ENCODE assay signal across 9 cellular contexts in genomic region chr11:102733232-102733875, GRCh38. TPM values are rescaled to one million over a fixed set of nuclear protein-coding genes. Genes with fewer than 3 reads are reported as not detected.
A peak's percentile ranks its signal among the peaks of the same experiment; 100 is the strongest.
DNase-seq lines count a peak whose midpoint lies in the region; ATAC-seq, FAIRE-seq and TF ChIP-seq lines count a peak whose summit lies in the region.
"Had no signal": no experiment of that assay in that cellular context is flagged by ENCODE, and none has a peak within 500 bp of the region (broad histone marks: within the 10 kb centered on the region; RNA-seq: fewer than 3 reads in every experiment).

No MANE protein-coding gene starts in this region.

- POLR2A ChIA-PET in HCT116 (lab: Charles Lee), result no interaction called here
- POLR2A ChIA-PET in H1 (lab: Charles Lee; ENCODE audit: partially characterized antibody), result interaction anchor here (0.7 kb wide), 1 partner anchor 75 kb away, joined by 3 read pairs; no protein-coding TSS in a partner anchor

- no peak overlapping the region for H3K56ac ChIP-seq in H1 (replicated peaks; ENCODE audit: insufficient read length, low read depth, low read length)

- peaks cover 8% of the 10 kb centered on the region; the same call in 1 of the 2 replicates for H3K23me2 ChIP-seq in H1 (ENCODE audit: low read depth, low read length)

- H3K79me2 ChIP-seq in HCT116 (ENCODE audit: insufficient read depth, low read length) (no peaks in the 10 kb centered on the region), SU-DHL-6 (ENCODE audit: insufficient read depth, low read length) (no peaks in the 10 kb centered on the region), H1 (ENCODE audit: control insufficient read depth in 1 of 2, insufficient read depth in 2 of 2, low read length in 2 of 2) (no peaks in the 10 kb centered on the region)

- no peak overlapping the region for H3K23ac ChIP-seq in H1 (ENCODE audit: insufficient read length)
- H3K23ac ChIP-seq in neuronal stem cell (ENCODE audit: low read depth, low read length, poor library complexity), result no peak overlapping the region

- DNase-seq in 8988T, result peak; percentile 22
- DNase-seq in GM06990 (ENCODE audit: extremely low read depth, insufficient read length), result peak; percentile 4
- DNase-seq in HCT116 (ENCODE audit: low read depth, low spot score), result peak; percentile 57
- peak; percentile 65 for DNase-seq in LoVo (ENCODE audit: low spot score)
- peak; percentile 57 to 88 for DNase-seq in H1 (ENCODE audit: low read depth in 1 of 2, low spot score in 2 of 2)
- DNase-seq in neuronal stem cell (ENCODE audit: low spot score), result peak; percentile 59
- no peak for DNase-seq in central memory CD4-positive, alpha-beta T cell

- H3K36me3 ChIP-seq in GM06990 (ENCODE audit: control insufficient read depth, insufficient read depth, low read length) (no peaks in the 10 kb centered on the region), HCT116 (ENCODE audit: control insufficient read depth in 1 of 2, insufficient read depth in 2 of 2, low read length in 2 of 2) (no peaks in the 10 kb centered on the region), SU-DHL-6 (ENCODE audit: low read length) (no peaks in the 10 kb centered on the region), H1 (ENCODE audit: control insufficient read depth in 2 of 4, insufficient read depth in 4 of 4, low read length in 3 of 4) (no peaks in the 10 kb centered on the region), neuronal stem cell (replicated peaks in 1 of 2; ENCODE audit: control insufficient read depth in 2 of 2, insufficient read depth in 2 of 2, low read length in 2 of 2) (peaks cover 0 to 2% of the 10 kb centered on the region in 2 donors)

- ATAC-seq in HCT116, result peak; percentile 99

- TF ChIP-seq POLR2A in HCT116 (IDR thresholded peaks at IDR 0.05; ENCODE audit: borderline replicate concordance, extremely low read depth, insufficient read depth, insufficient read length) (no peak), H1 (IDR thresholded peaks at IDR 0.05; ENCODE audit: control extremely low read depth in 1 of 2, low read depth in 2 of 2, low read length in 2 of 2) (no peak)

- H3K27ac ChIP-seq in HCT116 (ENCODE audit: low read depth, low read length) (no peak overlapping the region), SU-DHL-6 (ENCODE audit: low read depth, low read length) (no peak overlapping the region), H1 (ENCODE audit: low read depth, low read length) (no peak overlapping the region), neuronal stem cell (replicated peaks; ENCODE audit: low read length) (no peak overlapping the region)

- BruUV-seq in HCT116 (replicated peaks; lab: Mats Ljungman, UMichigan), result no TSS peak

- no peak overlapping the region for H2BK120ac ChIP-seq in H1 (replicated peaks; ENCODE audit: low read depth, low read length)
- H2BK120ac ChIP-seq in neuronal stem cell (ENCODE audit: low read depth, low read length), result no peak overlapping the region

- H2BK15ac ChIP-seq in H1 (ENCODE audit: low read length) (no peak overlapping the region), neuronal stem cell (ENCODE audit: low read length) (no peak overlapping the region)

- no peak overlapping the region for H3K4ac ChIP-seq in H1 (replicated peaks; ENCODE audit: insufficient read length, low read depth, low read length)
- no peak overlapping the region for H3K4ac ChIP-seq in neuronal stem cell (ENCODE audit: low read length)

- TF ChIP-seq CTCF in GM06990 (IDR thresholded peaks at IDR 0.05; ENCODE audit: insufficient read depth, low read length, poor library complexity, severe bottlenecking) (peak; percentile 84), HCT116 (IDR thresholded peaks at IDR 0.05 in 2 of 3, conservative IDR thresholded peaks at IDR 0.05 in 1 of 3; ENCODE audit: borderline replicate concordance in 1 of 3, insufficient read depth in 1 of 3, low read depth in 2 of 3, low read length in 2 of 3) (peak; percentile 86 to 95 (median 89)), SU-DHL-6 (IDR thresholded peaks at IDR 0.05; ENCODE audit: insufficient read depth, low read length, poor library complexity, severe bottlenecking) (peak; percentile 92), H1 (IDR thresholded peaks at IDR 0.05; ENCODE audit: control extremely low read depth in 1 of 3, insufficient read depth in 1 of 3, low read depth in 1 of 3, low read length in 3 of 3) (peak; percentile 85 to 95 (median 88))

- H2BK5ac ChIP-seq in H1 (ENCODE audit: low read depth, low read length), result no peak overlapping the region
- no peak overlapping the region for H2BK5ac ChIP-seq in neuronal stem cell (ENCODE audit: low read length)

- no peak overlapping the region for H3K4me3 ChIP-seq in GM06990 (replicated peaks; ENCODE audit: low read depth, low read length)
- no peak overlapping the region for H3K4me3 ChIP-seq in HCT116 (replicated peaks in 1 of 2; ENCODE audit: low read depth in 1 of 2, low read length in 2 of 2)
- H3K4me3 ChIP-seq in SU-DHL-6 (ENCODE audit: insufficient read depth, low read length, poor library complexity, severe bottlenecking), result no peak overlapping the region
- no peak overlapping the region for H3K4me3 ChIP-seq in H1 (ENCODE audit: extremely low read depth in 1 of 4, insufficient read depth in 2 of 4, low read depth in 3 of 4, low read length in 4 of 4)
- H3K4me3 ChIP-seq in neuronal stem cell (ENCODE audit: low read length in 2 of 2), result no peak overlapping the region

- H4K20me1 ChIP-seq in HCT116 (ENCODE audit: insufficient read depth), result no peaks in the 10 kb centered on the region
- H4K20me1 ChIP-seq in SU-DHL-6 (ENCODE audit: low read depth, low read length), result no peaks in the 10 kb centered on the region
- no peaks in the 10 kb centered on the region for H4K20me1 ChIP-seq in H1 (replicated peaks in 1 of 2; ENCODE audit: control insufficient read depth in 1 of 2, insufficient read depth in 2 of 2, low read length in 2 of 2)

- H3K14ac ChIP-seq in H1 (ENCODE audit: insufficient read length) (no peak overlapping the region), neuronal stem cell (ENCODE audit: low read length) (no peak overlapping the region)

- H2AK5ac ChIP-seq in H1 (ENCODE audit: low read depth, low read length) (no peak overlapping the region), neuronal stem cell (ENCODE audit: low read depth, low read length) (no peak overlapping the region)

- no peak for TF ChIP-seq EP300 in H1 (IDR thresholded peaks at IDR 0.05; ENCODE audit: borderline replicate concordance in 1 of 2, low read depth in 2 of 2, low read length in 2 of 2)

- TF ChIP-seq RAD21 in HCT116 (IDR thresholded peaks at IDR 0.05; ENCODE audit: low read depth) (peak; percentile 95), H1 (IDR thresholded peaks at IDR 0.05 in 1 of 2, conservative IDR thresholded peaks at IDR 0.05 in 1 of 2; ENCODE audit: low read depth in 2 of 2, low read length in 2 of 2) (peak; percentile 94 to 95)

- H2BK12ac ChIP-seq in H1 (ENCODE audit: low read depth, low read length), result no peak overlapping the region
- no peak overlapping the region for H2BK12ac ChIP-seq in neuronal stem cell (ENCODE audit: low read length)

- FAIRE-seq in H1 (lab: Jason Lieb, UNC), result peak; percentile 78
- FAIRE-seq: islet of Langerhans had no signal

- H3K9me2 ChIP-seq in HCT116 (ENCODE audit: insufficient read depth) (no peaks in the 10 kb centered on the region), SU-DHL-6 (replicated peaks; ENCODE audit: insufficient read depth, low read length) (no peaks in the 10 kb centered on the region)

- RAD21 ChIA-PET in HCT116 (lab: Charles Lee; ENCODE audit: low non-redundant PET in 1 of 2, low total read pairs in 2 of 2, uncharacterized antibody in 2 of 2, unreplicated experiment in 2 of 2), result no interaction called here

- 49% methylated on average over 8 of the region's 8 CpGs; no CpG with 5 or more reads in 1 of the 2 experiments for WGBS in H1 (ENCODE audit: extremely low coverage in 1 of 2, insufficient coverage in 1 of 2, insufficient read length in 1 of 2, insufficient replicate concordance in 2 of 2, low coverage in 1 of 2, low lambda C conversion rate in 2 of 2, missing lambda C conversion rate in 1 of 2), 2 experiments
- no CpG with 5 or more reads among the region's 8 CpGs for WGBS in neuronal stem cell (ENCODE audit: extremely low coverage in 2 of 2, insufficient read length in 2 of 2, insufficient replicate concordance in 1 of 2), 2 donors

- no peaks in the 10 kb centered on the region for H3F3A ChIP-seq in SU-DHL-6 (ENCODE audit: insufficient read depth)

- no peak overlapping the region for H4K5ac ChIP-seq in H1 (ENCODE audit: insufficient read length, low read depth, low read length)

- H3K4me1 ChIP-seq in HCT116 (ENCODE audit: control insufficient read depth in 1 of 2, insufficient read depth in 2 of 2, low read length in 2 of 2), result no peaks in the 10 kb centered on the region
- H3K4me1 ChIP-seq in H1 (replicated peaks in 1 of 4; ENCODE audit: control insufficient read depth in 3 of 4, insufficient read depth in 4 of 4, low read length in 3 of 4), result no peaks in the 10 kb centered on the region
- peaks cover 0 to 1% of the 10 kb centered on the region in 2 donors for H3K4me1 ChIP-seq in neuronal stem cell (ENCODE audit: control insufficient read depth in 2 of 2, insufficient read depth in 1 of 2, low read depth in 1 of 2, low read length in 2 of 2)

- no peak overlapping the region for H3K18ac ChIP-seq in H1 (ENCODE audit: extremely low read depth, low read length)
- H3K18ac ChIP-seq in neuronal stem cell (ENCODE audit: low read length), result no peak overlapping the region

- CTCF ChIA-PET in HCT116 (lab: Charles Lee), result interaction anchor here (0.6 to 2.7 kb wide), 7 partner anchors 19 to 343 kb away, joined by 3 to 18 read pairs (median 4); no protein-coding TSS in a partner anchor
- CTCF ChIA-PET in H1 (lab: Charles Lee; ENCODE audit: partially characterized antibody), result interaction anchor here (0.6 to 4.9 kb wide), 37 partner anchors 13 to 392 kb away, joined by 3 to 33 read pairs (median 4); partner anchors contain the start of genes MMP10 and MMP27

- intact Hi-C loops in HCT116 (cut with micrococcal nuclease), result loop anchor here (1.0 kb wide), 3 partner anchors 208 to 322 kb away; no protein-coding TSS in a partner anchor

- no peak overlapping the region for H2BK20ac ChIP-seq in H1 (ENCODE audit: low read length)

- H3K4me2 ChIP-seq in HCT116 (ENCODE audit: low read length) (peak overlapping the region; percentile 33), SU-DHL-6 (ENCODE audit: low read depth, low read length, poor library complexity, severe bottlenecking) (no peak overlapping the region), H1 (ENCODE audit: insufficient read depth in 1 of 2, low read depth in 2 of 2, low read length in 2 of 2) (no peak overlapping the region), neuronal stem cell (ENCODE audit: insufficient read depth, low read length, poor library complexity, severe bottlenecking) (no peak overlapping the region)

- H3K79me1 ChIP-seq in H1 (ENCODE audit: low read depth, low read length) (no peaks in the 10 kb centered on the region), neuronal stem cell (ENCODE audit: low read depth, low read length) (peaks cover 3% of the 10 kb centered on the region)

- no peak overlapping the region for H3K9ac ChIP-seq in HCT116 (ENCODE audit: low read length)
- no peak overlapping the region for H3K9ac ChIP-seq in SU-DHL-6 (ENCODE audit: low read length)
- no peak overlapping the region for H3K9ac ChIP-seq in H1 (replicated peaks in 1 of 4; ENCODE audit: extremely low read depth in 1 of 4, low read depth in 3 of 4, low read length in 3 of 4)
- no peak overlapping the region for H3K9ac ChIP-seq in neuronal stem cell (ENCODE audit: low read depth, low read length, poor library complexity)

- no peaks in the 10 kb centered on the region; the same call in 1 of the 2 replicates for H3K27me3 ChIP-seq in GM06990 (replicated peaks; ENCODE audit: control insufficient read depth, insufficient read depth, low read length)
- H3K27me3 ChIP-seq in HCT116 (ENCODE audit: insufficient read depth, low read length), result no peaks in the 10 kb centered on the region
- no peaks in the 10 kb centered on the region for H3K27me3 ChIP-seq in SU-DHL-6 (ENCODE audit: low read length)
- no peaks in the 10 kb centered on the region for H3K27me3 ChIP-seq in H1 (replicated peaks in 1 of 4; ENCODE audit: control insufficient read depth in 3 of 4, extremely low read depth in 1 of 4, insufficient read depth in 3 of 4, low read length in 3 of 4)
- no peaks in the 10 kb centered on the region for H3K27me3 ChIP-seq in neuronal stem cell (ENCODE audit: control insufficient read depth in 3 of 3, insufficient read depth in 3 of 3, low read depth in 1 of 3, low read length in 3 of 3)

- H3K9me3 ChIP-seq in HCT116 (ENCODE audit: control insufficient read depth in 1 of 2, insufficient read depth in 1 of 2, low read depth in 1 of 2, low read length in 2 of 2) (no peaks in the 10 kb centered on the region), SU-DHL-6 (ENCODE audit: insufficient read depth, low read length) (no peaks in the 10 kb centered on the region), H1 (ENCODE audit: insufficient read depth in 2 of 2, low read depth in 1 of 2, low read length in 1 of 2) (peaks cover 0 to 3% of the 10 kb centered on the region in 2 experiments; a peak in 1 of 4 replicates), neuronal stem cell (replicated peaks in 1 of 2; ENCODE audit: control insufficient read depth in 2 of 2, insufficient read depth in 1 of 2, low read depth in 1 of 2, low read length in 2 of 2) (peaks cover 0 to 2% of the 10 kb centered on the region in 2 donors)

- H2AFZ ChIP-seq in HCT116 (ENCODE audit: low read depth, low read length, poor library complexity, severe bottlenecking), result peak overlapping the region; percentile 40
- H2AFZ ChIP-seq in SU-DHL-6 (ENCODE audit: low read depth, low read length, severe bottlenecking), result no peak overlapping the region
- peak overlapping the region; percentile 56; the same call in 1 of the 2 replicates for H2AFZ ChIP-seq in H1 (ENCODE audit: low read length)
- H2AFZ ChIP-seq in neuronal stem cell (ENCODE audit: low read length), result no peak overlapping the region

- no peak overlapping the region for H4K91ac ChIP-seq in H1 (replicated peaks; ENCODE audit: insufficient read length, low read length)
- H4K91ac ChIP-seq in neuronal stem cell (ENCODE audit: low read depth, low read length, poor library complexity), result no peak overlapping the region

- H4K8ac ChIP-seq in H1 (ENCODE audit: extremely low read depth, insufficient read depth, low read length) (no peak overlapping the region), neuronal stem cell (ENCODE audit: low read depth, low read length) (no peak overlapping the region)

RNA-seq across cellular contexts. Expression of gene MMP8, which starts 8.6 kb away (rescaled TPM):
- total RNA-seq in HCT116 (2021; ENCODE audit: unreplicated experiment), result not detected
- 0.03 TPM in 1 of 2 replicates, not detected in the other for polyA plus RNA-seq in HCT116 (2012)
- total RNA-seq in H1 (2021; fragmentation: NEBNext Ultra II Directional; extraction: Animal tissue kit (Norgen Biotek cat#: 25700)), result not detected in 2 replicates
- polyA plus RNA-seq in H1 (2011; rRNA removed), result not detected in 2 replicates
- polyA plus RNA-seq in H1 (2011; cell fraction: cytosol; rRNA removed), result not detected
- not detected for polyA plus RNA-seq in H1 (2011; cell fraction: nucleus; rRNA removed)
- polyA plus RNA-seq in H1 (2012, experiment 1 of 2), result not detected in 4 replicates
- polyA plus RNA-seq in H1 (2012, experiment 2 of 2), result not detected
- not detected for polyA plus RNA-seq in H1 (2013, experiment 1 of 2)
- not detected for polyA plus RNA-seq in H1 (2013, experiment 2 of 2)
- polyA minus RNA-seq in H1 (2011; rRNA and poly(A)+ RNA removed), result not detected in 2 replicates
- not detected for polyA minus RNA-seq in H1 (2011; cell fraction: cytosol; rRNA and poly(A)+ RNA removed)
- polyA minus RNA-seq in H1 (2011; cell fraction: nucleus; rRNA and poly(A)+ RNA removed), result not detected
- polyA plus RNA-seq in neuronal stem cell (2013, experiment 1 of 2), result not detected
- not detected for polyA plus RNA-seq in neuronal stem cell (2013, experiment 2 of 2)

RNA-seq across cellular contexts. Expression of gene MMP27, which starts 27.8 kb away (rescaled TPM):
- not detected for total RNA-seq in HCT116 (2021; ENCODE audit: unreplicated experiment)
- not detected in 2 replicates for polyA plus RNA-seq in HCT116 (2012)
- not detected in 2 replicates for total RNA-seq in H1 (2021; fragmentation: NEBNext Ultra II Directional; extraction: Animal tissue kit (Norgen Biotek cat#: 25700))
- polyA plus RNA-seq in H1 (2011; rRNA removed), result not detected in 2 replicates
- polyA plus RNA-seq in H1 (2011; cell fraction: cytosol; rRNA removed), result not detected
- not detected for polyA plus RNA-seq in H1 (2011; cell fraction: nucleus; rRNA removed)
- polyA plus RNA-seq in H1 (2012, experiment 1 of 2), result not detected in 4 replicates
- polyA plus RNA-seq in H1 (2012, experiment 2 of 2), result not detected
- not detected for polyA plus RNA-seq in H1 (2013, experiment 1 of 2)
- not detected for polyA plus RNA-seq in H1 (2013, experiment 2 of 2)
- polyA minus RNA-seq in H1 (2011; rRNA and poly(A)+ RNA removed), result not detected in 2 replicates
- polyA minus RNA-seq in H1 (2011; cell fraction: cytosol; rRNA and poly(A)+ RNA removed), result not detected
- not detected for polyA minus RNA-seq in H1 (2011; cell fraction: nucleus; rRNA and poly(A)+ RNA removed)
- not detected for polyA plus RNA-seq in neuronal stem cell (2013, experiment 1 of 2)
- polyA plus RNA-seq in neuronal stem cell (2013, experiment 2 of 2), result not detected

RNA-seq across cellular contexts. Expression of gene MMP10, which starts 47.1 kb away (rescaled TPM):
- total RNA-seq in HCT116 (2021; ENCODE audit: unreplicated experiment), result not detected
- polyA plus RNA-seq in HCT116 (2012), result not detected in 2 replicates
- total RNA-seq in H1 (2021; fragmentation: NEBNext Ultra II Directional; extraction: Animal tissue kit (Norgen Biotek cat#: 25700)), result 0.17 TPM in 1 of 2 replicates, not detected in the other
- polyA plus RNA-seq in H1 (2011; rRNA removed), result 0.03 TPM in 1 of 2 replicates, not detected in the other
- polyA plus RNA-seq in H1 (2011; cell fraction: cytosol; rRNA removed), result not detected
- not detected for polyA plus RNA-seq in H1 (2011; cell fraction: nucleus; rRNA removed)
- not detected in 4 replicates for polyA plus RNA-seq in H1 (2012, experiment 1 of 2)
- polyA plus RNA-seq in H1 (2012, experiment 2 of 2), result not detected
- polyA plus RNA-seq in H1 (2013, experiment 1 of 2), result 0.28 TPM
- polyA plus RNA-seq in H1 (2013, experiment 2 of 2), result 0.24 TPM
- polyA minus RNA-seq in H1 (2011; rRNA and poly(A)+ RNA removed), result not detected in 2 replicates
- polyA minus RNA-seq in H1 (2011; cell fraction: cytosol; rRNA and poly(A)+ RNA removed), result not detected
- not detected for polyA minus RNA-seq in H1 (2011; cell fraction: nucleus; rRNA and poly(A)+ RNA removed)
- polyA plus RNA-seq in neuronal stem cell (2013, experiment 1 of 2), result not detected
- not detected for polyA plus RNA-seq in neuronal stem cell (2013, experiment 2 of 2)

Comparison
In these comparisons a context has a peak if more than half of its experiments do, and no peak if none do; other contexts are left out.
1. H2AFZ ChIP-seq: peak in HCT116 (single experiment) and H1 (single experiment); none in SU-DHL-6 (single experiment) and neuronal stem cell (single experiment).
2. Peak in every context shown above with its lines, with median percentiles within 50 percentile points of each other: CTCF ChIP-seq.